16 cellular contexts compared by ENCODE assay signal in the genomic region with DNA sequence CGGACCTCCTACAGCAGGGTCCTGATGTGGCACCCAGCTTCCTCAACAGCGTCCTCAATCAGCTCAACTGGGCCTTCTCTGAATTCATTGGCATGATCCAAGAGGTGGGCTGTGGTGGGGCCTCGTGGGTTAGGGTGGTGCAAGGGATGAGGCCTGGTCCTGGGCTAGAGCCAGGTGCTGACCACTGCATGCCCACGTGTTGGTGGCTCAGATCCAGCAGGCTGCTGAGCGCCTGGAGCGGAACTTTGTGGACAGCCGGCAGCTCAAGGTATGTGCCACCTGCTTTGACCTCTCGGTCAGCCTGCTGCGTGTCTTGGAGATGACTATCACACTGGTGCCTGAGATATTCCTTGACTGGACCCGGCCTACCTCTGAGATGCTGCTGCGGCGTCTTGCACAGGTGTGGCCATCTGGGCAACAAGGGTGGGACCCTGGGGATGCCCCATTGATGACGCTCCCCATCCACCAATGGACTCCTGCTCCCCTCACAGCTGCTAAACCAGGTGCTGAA. TPM values are rescaled to one million over a fixed set of nuclear protein-coding genes. Genes with fewer than 3 reads are reported as not detected.
"Had no signal": no experiment of that assay in that cellular context is flagged by ENCODE, and none has a peak within 500 bp of the region (broad histone marks: within the 10 kb centered on the region; RNA-seq: fewer than 3 reads in every experiment).

No MANE protein-coding gene starts in this region.

- H3K27me3 ChIP-seq: gastroesophageal sphincter had no signal

- H3K27ac ChIP-seq: gastroesophageal sphincter, lower lobe of right lung, neutrophil, prostate gland had no signal

- DNase-seq: activated CD4-positive, alpha-beta T cell treated with anti-CD3 and anti-CD28 coated beads, Interleukin-2, amount 10 ng/mL, durations not matched to agents 7 days and 5 days; activated CD4-positive, CD25-positive, alpha-beta regulatory T cell; activated CD8-positive, alpha-beta memory T cell treated with anti-CD3 and anti-CD28 coated beads for 24 hours; activated naive CD4-positive, alpha-beta T cell treated with anti-CD3 and anti-CD28 coated beads, Interleukin-2, amount 10 ng/mL, durations not matched to agents 7 days and 5 days; erythroblast; hippocampal formation; lower lobe of right lung; midbrain; naive B cell; stimulated activated CD4-positive, alpha-beta T cell treated with anti-CD3 and anti-CD28 coated beads, Interleukin-2, amount 100 ng/mL, for 24 hours had no signal

- H3K4me3 Mint-ChIP-seq: activated CD4-positive, alpha-beta T cell treated with anti-CD3 and anti-CD28 coated beads, Interleukin-2, amount 10 ng/mL, durations not matched to agents 7 days and 5 days; activated naive CD4-positive, alpha-beta T cell treated with anti-CD3 and anti-CD28 coated beads, Interleukin-2, amount 10 ng/mL, durations not matched to agents 7 days and 5 days had no signal

- H3K27me3 Mint-ChIP-seq: activated CD4-positive, alpha-beta T cell treated with anti-CD3 and anti-CD28 coated beads, Interleukin-2, amount 10 ng/mL, durations not matched to agents 7 days and 5 days; naive B cell had no signal

- H3K36me3 Mint-ChIP-seq: naive B cell had no signal

- H3K27ac Mint-ChIP-seq: activated CD4-positive, alpha-beta T cell treated with anti-CD3 and anti-CD28 coated beads, Interleukin-2, amount 10 ng/mL, durations not matched to agents 7 days and 5 days; activated naive CD4-positive, alpha-beta T cell treated with anti-CD3 and anti-CD28 coated beads, Interleukin-2, amount 10 ng/mL, durations not matched to agents 7 days and 5 days had no signal

- ATAC-seq: gastroesophageal sphincter, lower lobe of right lung had no signal

- H3K9me3 ChIP-seq: gastroesophageal sphincter, lower lobe of right lung, neutrophil, prostate gland had no signal

- H3K9me3 Mint-ChIP-seq: activated CD4-positive, alpha-beta T cell treated with anti-CD3 and anti-CD28 coated beads, Interleukin-2, amount 10 ng/mL, durations not matched to agents 7 days and 5 days; activated naive CD4-positive, alpha-beta T cell treated with anti-CD3 and anti-CD28 coated beads, Interleukin-2, amount 10 ng/mL, durations not matched to agents 7 days and 5 days; naive B cell had no signal

- H3K4me3 ChIP-seq: gastroesophageal sphincter, lower lobe of right lung, prostate gland had no signal

- H3K36me3 ChIP-seq: prostate gland had no signal

RNA-seq across cellular contexts. Expression of a gene that starts 3.8 kb away (rescaled TPM):
- total RNA-seq: bronchial epithelial cell, dermis microvascular lymphatic vessel endothelial cell, kidney epithelial cell, lower lobe of right lung had no signal
